ENCODE assay signal across 16 cellular contexts in the genomic region with DNA sequence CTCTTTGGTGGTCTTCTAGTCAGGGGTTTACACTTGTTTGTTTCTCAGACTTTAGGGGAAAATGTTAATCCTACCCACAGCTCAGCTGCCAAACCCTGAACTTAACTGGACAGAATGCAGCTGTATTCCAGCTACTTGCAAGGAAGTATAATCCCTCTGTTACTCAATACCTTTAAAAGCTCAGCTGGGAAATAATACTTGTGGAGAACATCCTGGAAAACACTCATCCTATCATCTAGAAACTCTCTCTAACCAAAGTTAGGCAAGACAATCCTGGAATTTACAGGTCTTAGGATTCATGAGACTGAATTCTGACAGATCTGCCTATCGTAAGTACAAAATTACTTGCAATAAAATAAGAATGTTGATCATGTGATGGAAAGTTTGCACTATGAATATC.
DNase-seq lines count a peak whose midpoint lies in the region; ATAC-seq, FAIRE-seq and TF ChIP-seq lines count a peak whose summit lies in the region.
"Had no signal": no experiment of that assay in that cellular context is flagged by ENCODE, and none has a peak within 500 bp of the region (broad histone marks: within the 10 kb centered on the region; RNA-seq: fewer than 3 reads in every experiment).

No MANE protein-coding gene starts in this region.

- in situ Hi-C loops in HepG2 (cut with HindIII; ENCODE audit: extremely low pct_ligation_motif_present, low pct_unique_long_range_greater_than_20kb): no loop called here

- TF ChIP-seq POLR2A in A549 (IDR thresholded peaks at IDR 0.05; ENCODE audit: low read length): no peak
- no peak for TF ChIP-seq POLR2A in HepG2 (IDR thresholded peaks at IDR 0.05; ENCODE audit: insufficient read depth in 1 of 2, low read depth in 2 of 2, low read length in 2 of 2)

- H3K4me1 Mint-ChIP-seq in naive thymus-derived CD8-positive, alpha-beta T cell: no peaks in the 10 kb centered on the region

- CTCF ChIA-PET in A549 (lab: Yijun Ruan, JAX): no interaction called here
- CTCF ChIA-PET in HepG2 (lab: Yijun Ruan, JAX; ENCODE audit: low intra/inter-chr PET ratio, low total read pairs): no interaction called here

- H3K9me3 ChIP-seq in A549: no peaks in the 10 kb centered on the region
- H3K9me3 ChIP-seq in RWPE2 (ENCODE audit: severe bottlenecking): no peaks in the 10 kb centered on the region
- no peaks in the 10 kb centered on the region for H3K9me3 ChIP-seq in HepG2 (ENCODE audit: low read length)
- H3K9me3 ChIP-seq: Caco-2, HAP-1 had no signal

- no peak overlapping the region for H3K4me3 ChIP-seq in A549
- no peak overlapping the region for H3K4me3 ChIP-seq in RWPE2 (ENCODE audit: severe bottlenecking)
- H3K4me3 ChIP-seq in fibroblast of mammary gland (ENCODE audit: control insufficient read depth, low read depth, low read length): no peak overlapping the region
- no peak overlapping the region for H3K4me3 ChIP-seq in HepG2 (replicated peaks in 1 of 3; ENCODE audit: insufficient read depth in 1 of 3, low read depth in 2 of 3, low read length in 3 of 3)
- H3K4me3 ChIP-seq: HAP-1 had no signal

- TF ChIP-seq EP300 in A549 (IDR thresholded peaks at IDR 0.05): no peak
- TF ChIP-seq EP300 in HepG2 (IDR thresholded peaks at IDR 0.05; ENCODE audit: low read depth in 2 of 2, low read length in 2 of 2): no peak
- no peak for TF ChIP-seq EP300 in HepG2 (CRISPR knock-in tag; IDR thresholded peaks at IDR 0.05; ENCODE audit: borderline replicate concordance)

- H3K36me3 Mint-ChIP-seq in naive thymus-derived CD8-positive, alpha-beta T cell: no peaks in the 10 kb centered on the region

- ATAC-seq in A549 (no peak), RWPE2 (ENCODE audit: low read depth) (no peak), GM21576 (IDR thresholded peaks at IDR 0.05; ENCODE audit: unreplicated experiment) (no peak), SK-N-SH treated with all-trans-retinoic acid at 6 μM for 48 hours (no peak), HepG2 (no peak)
- no peak for ATAC-seq in naive thymus-derived CD8-positive, alpha-beta T cell
- ATAC-seq: PC-3 had no signal

- POLR2A ChIA-PET in A549 (lab: Yijun Ruan, JAX): no interaction called here
- POLR2A ChIA-PET in naive thymus-derived CD8-positive, alpha-beta T cell (lab: Charles Lee): no interaction called here
- POLR2A ChIA-PET in HepG2 (lab: Yijun Ruan, JAX): no interaction called here

- DNase-seq in A549 (ENCODE audit: low read depth in 1 of 2, low spot score in 1 of 2) (no peak), RWPE2 (ENCODE audit: low spot score) (no peak), fibroblast of mammary gland (ENCODE audit: low read depth) (peak; percentile 42), myocyte (ENCODE audit: low read depth) (peak; percentile 29), HepG2 (ENCODE audit: low spot score) (no peak)
- no peak for DNase-seq in naive thymus-derived CD8-positive, alpha-beta T cell
- DNase-seq: 8988T, Caco-2, NCI-H1105 treated with DMSO at 0.1 percent for 48 hours, NCI-H187, NCI-H446, PC-3 had no signal

- H3K9ac ChIP-seq in HepG2 (ENCODE audit: insufficient read depth, low read depth, low read length): no peak overlapping the region

- no peaks in the 10 kb centered on the region for H3K79me2 ChIP-seq in HepG2 (ENCODE audit: insufficient read depth, low read length)

- H3K27me3 Mint-ChIP-seq in naive thymus-derived CD8-positive, alpha-beta T cell: no peaks in the 10 kb centered on the region

- H3K4me2 ChIP-seq in A549 (no peak overlapping the region), HepG2 (ENCODE audit: low read depth, low read length) (no peak overlapping the region)

- TF ChIP-seq CTCF in A549 (IDR thresholded peaks at IDR 0.05): no peak
- TF ChIP-seq CTCF in RWPE2 (IDR thresholded peaks at IDR 0.05; ENCODE audit: poor library complexity, severe bottlenecking): no peak
- TF ChIP-seq CTCF in fibroblast of mammary gland (conservative IDR thresholded peaks at IDR 0.05; ENCODE audit: control insufficient read depth, insufficient read depth, low read depth, low read length): no peak
- no peak for TF ChIP-seq CTCF in HepG2 (CRISPR knock-in tag; IDR thresholded peaks at IDR 0.05)

- H3K4me3 Mint-ChIP-seq in naive thymus-derived CD8-positive, alpha-beta T cell: no peak overlapping the region

- H3K4me1 ChIP-seq in A549 (no peaks in the 10 kb centered on the region), RWPE2 (ENCODE audit: insufficient read depth, poor library complexity, severe bottlenecking) (peaks cover 23% of the 10 kb centered on the region), HepG2 (ENCODE audit: insufficient read depth, low read length) (no peaks in the 10 kb centered on the region)
- H3K4me1 ChIP-seq: Caco-2 had no signal

- no peak overlapping the region for H2AFZ ChIP-seq in HepG2 (ENCODE audit: low read length)

- H3K27ac ChIP-seq in A549 (no peak overlapping the region), RWPE2 (ENCODE audit: poor library complexity, severe bottlenecking) (peak overlapping the region; percentile 24), HepG2 (ENCODE audit: extremely low read length, insufficient read depth, low read length) (no peak overlapping the region)
- H3K27ac ChIP-seq: C4-2B had no signal

- no TSS peak for BruUV-seq in HepG2 (replicated peaks; lab: Mats Ljungman, UMichigan)

- TF ChIP-seq RAD21 in A549 (conservative IDR thresholded peaks at IDR 0.05 in 1 of 2, IDR thresholded peaks at IDR 0.05 in 1 of 2) (no peak), HepG2 (CRISPR knock-in tag; IDR thresholded peaks at IDR 0.05) (no peak)

- H4K20me1 ChIP-seq in HepG2 (ENCODE audit: insufficient read depth, low read length): no peaks in the 10 kb centered on the region

- WGBS in A549 (ENCODE audit: missing lambda C conversion rate): 33% methylated on average over 1 of the region's 1 CpG
- 5% methylated on average over 1 of the region's 1 CpG for WGBS in HepG2 (ENCODE audit: low lambda C conversion rate)

- no peaks in the 10 kb centered on the region for H3K36me3 ChIP-seq in RWPE2 (ENCODE audit: low read depth)
- H3K36me3 ChIP-seq in HepG2 (replicated peaks in 1 of 2; ENCODE audit: control insufficient read depth in 1 of 2, insufficient read depth in 2 of 2, low read length in 2 of 2): no peaks in the 10 kb centered on the region
- H3K36me3 ChIP-seq: HAP-1 had no signal

- peaks cover 0 to 4% (median 0%) of the 10 kb centered on the region in 9 donors for H3K9me3 Mint-ChIP-seq in naive thymus-derived CD8-positive, alpha-beta T cell

- H3K27me3 ChIP-seq in RWPE2 (ENCODE audit: insufficient read depth, poor library complexity, severe bottlenecking): no peaks in the 10 kb centered on the region
- no peaks in the 10 kb centered on the region for H3K27me3 ChIP-seq in HepG2 (ENCODE audit: control insufficient read depth in 1 of 2, insufficient read depth in 2 of 2, low read length in 2 of 2)

- FAIRE-seq in A549 (lab: Jason Lieb, UNC) (peak; percentile 73), HepG2 (lab: Jason Lieb, UNC) (no peak)

- intact Hi-C loops in HepG2 (cut with micrococcal nuclease; ENCODE audit: unreplicated experiment): no loop called here

- no peak overlapping the region for H3K27ac Mint-ChIP-seq in naive thymus-derived CD8-positive, alpha-beta T cell

TF ChIP-seq in A549, 52 proteins besides CTCF, POLR2A, EP300 and RAD21 (continues in another document):
- TF ChIP-seq ESRRA (IDR thresholded peaks at IDR 0.05; ENCODE audit: borderline replicate concordance, low read length) (no peak), MYC (IDR thresholded peaks at IDR 0.05; ENCODE audit: borderline replicate concordance, low read length) (no peak), CBX8 (IDR thresholded peaks at IDR 0.05) (no peak), GATA3 (IDR thresholded peaks at IDR 0.05; ENCODE audit: borderline replicate concordance) (no peak), JUN (IDR thresholded peaks at IDR 0.05) (no peak), TP53 (CRISPR knock-in tag; IDR thresholded peaks at IDR 0.05) (no peak), MAZ (IDR thresholded peaks at IDR 0.05; ENCODE audit: borderline replicate concordance, low read depth, low read length) (no peak), RNF2 (IDR thresholded peaks at IDR 0.05; ENCODE audit: borderline replicate concordance, low read depth) (no peak), HOXB5 (CRISPR knock-in tag; IDR thresholded peaks at IDR 0.05) (no peak)

TF ChIP-seq in SK-N-SH treated with all-trans-retinoic acid at 6 μM for 48 hours, 23 proteins besides CTCF, POLR2A, EP300 and RAD21 (continues in another document):
- TF ChIP-seq ZNF565 (CRISPR knock-in tag; conservative IDR thresholded peaks at IDR 0.05; ENCODE audit: low read depth) (no peak), ESRRG (CRISPR knock-in tag; IDR thresholded peaks at IDR 0.05) (no peak), RARB (CRISPR knock-in tag; IDR thresholded peaks at IDR 0.05) (no peak)
- TF ChIP-seq, protein P1, sequence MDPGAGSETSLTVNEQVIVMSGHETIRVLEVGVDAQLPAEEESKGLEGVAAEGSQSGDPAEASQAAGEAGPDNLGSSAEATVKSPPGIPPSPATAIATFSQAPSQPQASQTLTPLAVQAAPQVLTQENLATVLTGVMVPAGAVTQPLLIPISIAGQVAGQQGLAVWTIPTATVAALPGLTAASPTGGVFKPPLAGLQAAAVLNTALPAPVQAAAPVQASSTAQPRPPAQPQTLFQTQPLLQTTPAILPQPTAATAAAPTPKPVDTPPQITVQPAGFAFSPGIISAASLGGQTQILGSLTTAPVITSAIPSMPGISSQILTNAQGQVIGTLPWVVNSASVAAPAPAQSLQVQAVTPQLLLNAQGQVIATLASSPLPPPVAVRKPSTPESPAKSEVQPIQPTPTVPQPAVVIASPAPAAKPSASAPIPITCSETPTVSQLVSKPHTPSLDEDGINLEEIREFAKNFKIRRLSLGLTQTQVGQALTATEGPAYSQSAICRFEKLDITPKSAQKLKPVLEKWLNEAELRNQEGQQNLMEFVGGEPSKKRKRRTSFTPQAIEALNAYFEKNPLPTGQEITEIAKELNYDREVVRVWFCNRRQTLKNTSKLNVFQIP (CRISPR knock-in tag; IDR thresholded peaks at IDR 0.05; ENCODE audit: borderline replicate concordance, low read depth): no peak

TF ChIP-seq in HepG2, 621 proteins besides CTCF, POLR2A, EP300 and RAD21:
- TF ChIP-seq ZNF556 (CRISPR knock-in tag; IDR thresholded peaks at IDR 0.05; ENCODE audit: borderline replicate concordance): no peak
- no peak for TF ChIP-seq ZNF7 (CRISPR knock-in tag; IDR thresholded peaks at IDR 0.05)

Comparison
In these comparisons a context has a peak if more than half of its experiments do, and no peak if none do; other contexts are left out.
1. DNase-seq: peak in fibroblast of mammary gland (single experiment) and myocyte (single experiment); none in A549 (0 of 2), RWPE2 (single experiment), naive thymus-derived CD8-positive, alpha-beta T cell (0 of 10) and HepG2 (single experiment).